In genomic region chr11:17807034-17807433, GRCh38 we compare ENCODE assay signal across 12 cellular contexts.
"Had no signal": no experiment of that assay in that cellular context is flagged by ENCODE, and none has a peak within 500 bp of the region (broad histone marks: within the 10 kb centered on the region; RNA-seq: fewer than 3 reads in every experiment).

No MANE protein-coding gene starts in this region.

- ATAC-seq: left lung; sciatic nerve; stimulated activated effector memory CD8-positive, alpha-beta T cell treated with anti-CD3 and anti-CD28 coated beads, Interleukin-12 subunit alpha, Interleukin-12 subunit beta, amount 100 ng/mL, for 72 hours had no signal

- DNase-seq: activated CD4-positive, alpha-beta T cell treated with anti-CD3 and anti-CD28 coated beads, Interleukin-2, amount 50 U/mL, for 1 hour; activated CD8-positive, alpha-beta memory T cell treated with anti-CD3 and anti-CD28 coated beads for 24 hours; activated naive CD8-positive, alpha-beta T cell treated with anti-CD3 and anti-CD28 coated beads for 36 hours; hippocampal formation; left lung; mesenchymal stem cell; ovary; stimulated activated CD4-positive, alpha-beta T cell treated with anti-CD3 and anti-CD28 coated beads, Interleukin-12 subunit alpha, Interleukin-12 subunit beta, amount 100 ng/mL, for 4 hours; T-helper 9 cell; thyroid gland had no signal
